Comparison of ENCODE assay signal across 8 cellular contexts in genomic region chr18:27685807-27686412, GRCh38.
DNase-seq lines count a peak whose midpoint lies in the region; TF ChIP-seq lines count a peak whose summit lies in the region.

No MANE protein-coding gene starts in this region.

- intact Hi-C loops in left ventricle myocardium inferior (cut with micrococcal nuclease) (no loop called here), transverse colon (cut with DNase I; ENCODE audit: low total_unique reads) (no loop called here)

- peak; percentile 45 for DNase-seq in COLO829 (ENCODE audit: low spot score)
- peak; percentile 20 for DNase-seq in HEK293T (ENCODE audit: extremely low spot score)
- peak; percentile 61 for DNase-seq in SK-MEL-5 (ENCODE audit: low read depth, low spot score)
- no peak for DNase-seq in left ventricle myocardium inferior
- DNase-seq in transverse colon, result no peak
- no peak for DNase-seq in mesenteric fat pad (ENCODE audit: low spot score)
- no peak for DNase-seq in NCI-H128 (lab: John Stamatoyannopoulos, UW; ENCODE audit: unreplicated experiment)
- no peak for DNase-seq in activated CD8-positive, alpha-beta memory T cell treated with anti-CD3 and anti-CD28 coated beads for 24 hours

- no peaks in the 10 kb centered on the region for H3K36me3 ChIP-seq in left ventricle myocardium inferior
- H3K36me3 ChIP-seq in transverse colon, result no peaks in the 10 kb centered on the region

- H3K27me3 ChIP-seq in left ventricle myocardium inferior (ENCODE audit: low read depth) (no peaks in the 10 kb centered on the region), transverse colon (no peaks in the 10 kb centered on the region)

- H3K9me3 ChIP-seq in left ventricle myocardium inferior (replicated peaks), result peaks cover 17% of the 10 kb centered on the region
- peaks cover 3 to 5% of the 10 kb centered on the region in 2 donors for H3K9me3 ChIP-seq in transverse colon

- TF ChIP-seq CTCF in left ventricle myocardium inferior (IDR thresholded peaks at IDR 0.05; ENCODE audit: borderline replicate concordance), result peak; percentile 66
- peak; percentile 40 to 60 (median 50) for TF ChIP-seq CTCF in transverse colon (IDR thresholded peaks at IDR 0.05)

- TF ChIP-seq POLR2A in transverse colon (IDR thresholded peaks at IDR 0.05), result no peak

- CTCF ChIA-PET in HEK293T (lab: Yijun Ruan, JAX), result interaction anchor here (0.7 kb wide), 1 partner anchor 55 kb away, joined by 5 read pairs; no protein-coding TSS in a partner anchor

- H3K4me1 ChIP-seq in left ventricle myocardium inferior, result peaks cover 9% of the 10 kb centered on the region
- no peaks in the 10 kb centered on the region for H3K4me1 ChIP-seq in transverse colon

- no peak overlapping the region for H3K27ac ChIP-seq in left ventricle myocardium inferior (replicated peaks)
- no peak overlapping the region for H3K27ac ChIP-seq in transverse colon

- in situ Hi-C loops in SK-MEL-5 (cut with HindIII; ENCODE audit: low pct_unique_long_range_greater_than_20kb, low sequenced_read_pairs), result no loop called here
- in situ Hi-C loops in transverse colon (cut with MboI; ENCODE audit: low pct_ligation_motif_present in 1 of 4, low pct_unique_long_range_greater_than_20kb in 1 of 4, low sequenced_read_pairs in 3 of 4), result no loop called here

- 65 to 75% methylated on average over 2 of the region's 2 CpGs for WGBS in transverse colon (ENCODE audit: low coverage in 1 of 2), 2 donors

- POLR2A ChIA-PET in HEK293T (lab: Yijun Ruan, JAX), result no interaction called here

- H3K4me3 ChIP-seq in left ventricle myocardium inferior, result no peak overlapping the region
- H3K4me3 ChIP-seq in transverse colon, result no peak overlapping the region

- TF ChIP-seq EP300 in transverse colon (IDR thresholded peaks at IDR 0.05; ENCODE audit: low read depth), result no peak

TF ChIP-seq in HEK293T, 16 proteins besides CTCF, POLR2A, EP300 and RAD21:
- TF ChIP-seq LEF1 (IDR thresholded peaks at IDR 0.05; ENCODE audit: borderline replicate concordance) (no peak), ZNF384 (IDR thresholded peaks at IDR 0.05) (peak; percentile 59)

Comparison
In these comparisons a context has a peak if more than half of its experiments do, and no peak if none do; other contexts are left out.
1. DNase-seq: peak in COLO829 (single experiment), HEK293T (single experiment) and SK-MEL-5 (single experiment); none in left ventricle myocardium inferior (single experiment), transverse colon (single experiment), mesenteric fat pad (single experiment), NCI-H128 (single experiment) and activated CD8-positive, alpha-beta memory T cell treated with anti-CD3 and anti-CD28 coated beads for 24 hours (single experiment).